ENCODE assay signal across 12 cellular contexts in the genomic region with DNA sequence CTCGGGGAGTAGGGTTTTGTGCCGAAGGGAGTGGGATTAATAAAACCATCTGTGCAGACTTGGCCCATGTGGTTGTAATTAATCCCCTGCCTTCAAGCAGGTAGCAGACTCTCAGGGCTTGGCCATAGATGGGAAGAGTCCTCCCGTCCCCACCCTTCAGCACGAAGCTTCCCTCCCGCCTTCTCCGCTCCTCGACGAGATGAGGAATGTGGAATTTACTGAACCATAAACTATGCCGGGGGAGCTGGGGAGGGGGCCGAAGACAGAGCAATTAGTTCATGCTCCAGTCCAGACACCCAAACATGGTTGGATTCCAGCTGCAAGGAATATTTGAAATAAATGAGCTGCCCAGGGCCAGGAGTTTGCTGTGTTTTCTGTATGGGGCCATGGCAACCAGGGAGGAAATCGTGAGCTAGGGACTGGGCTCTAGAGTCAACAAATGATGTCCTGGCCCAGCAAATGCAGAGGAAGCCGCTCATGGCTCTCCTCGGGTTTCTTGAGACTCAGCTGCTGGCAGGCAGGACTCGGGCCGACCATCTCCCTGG.
DNase-seq lines count a peak whose midpoint lies in the region; ATAC-seq, FAIRE-seq and TF ChIP-seq lines count a peak whose summit lies in the region.
"Had no signal": no experiment of that assay in that cellular context is flagged by ENCODE, and none has a peak within 500 bp of the region (broad histone marks: within the 10 kb centered on the region; RNA-seq: fewer than 3 reads in every experiment).

No MANE protein-coding gene starts in this region.

- no peak overlapping the region for H2BK5ac ChIP-seq in H1 (ENCODE audit: low read depth, low read length)

- H2BK15ac ChIP-seq in H1 (ENCODE audit: low read length) = no peak overlapping the region

- 86% methylated on average over 14 of the region's 15 CpGs; no CpG with 5 or more reads in 1 of the 2 experiments for WGBS in H1 (ENCODE audit: extremely low coverage in 1 of 2, insufficient coverage in 1 of 2, insufficient read length in 1 of 2, insufficient replicate concordance in 2 of 2, low coverage in 1 of 2, low lambda C conversion rate in 2 of 2, missing lambda C conversion rate in 1 of 2), 2 experiments

- H3K27me3 Mint-ChIP-seq in activated CD4-positive, alpha-beta T cell treated with anti-CD3 and anti-CD28 coated beads for 36 hours = no peaks in the 10 kb centered on the region

- ATAC-seq in lower lobe of right lung (peak; percentile 63 to 66), HG03097 (IDR thresholded peaks at IDR 0.05; ENCODE audit: low FRiP score, unreplicated experiment) (no peak)
- no peak for ATAC-seq in activated CD4-positive, alpha-beta T cell treated with anti-CD3 and anti-CD28 coated beads for 36 hours

- H4K91ac ChIP-seq in H1 (replicated peaks; ENCODE audit: insufficient read length, low read length) = no peak overlapping the region

- H2BK20ac ChIP-seq in H1 (ENCODE audit: low read length) = no peak overlapping the region

- no peak overlapping the region for H3K9ac ChIP-seq in H1 (replicated peaks in 1 of 4; ENCODE audit: extremely low read depth in 1 of 4, low read depth in 3 of 4, low read length in 3 of 4)

- H3K79me1 ChIP-seq in H1 (ENCODE audit: low read depth, low read length) = no peaks in the 10 kb centered on the region

- no peak for FAIRE-seq in H1 (lab: Jason Lieb, UNC)

- H3K9me3 Mint-ChIP-seq in activated CD4-positive, alpha-beta T cell treated with anti-CD3 and anti-CD28 coated beads for 36 hours (ENCODE audit: low read depth) = no peaks in the 10 kb centered on the region
- H3K9me3 Mint-ChIP-seq: T-helper 1 cell treated with Interleukin-12 subunit alpha and Interleukin-12 subunit beta and Interleukin-4 antibody, amounts not matched to agents 30 μg/mL and 1 μg/mL, for 36 hours had no signal

- no peak overlapping the region for H3K4ac ChIP-seq in H1 (replicated peaks; ENCODE audit: insufficient read length, low read depth, low read length)

- H3K27me3 ChIP-seq in H1 (replicated peaks in 1 of 4; ENCODE audit: control insufficient read depth in 3 of 4, extremely low read depth in 1 of 4, insufficient read depth in 3 of 4, low read length in 3 of 4) = no peaks in the 10 kb centered on the region
- H3K27me3 ChIP-seq in lower lobe of right lung (ENCODE audit: low read depth) = no peaks in the 10 kb centered on the region

- no peak overlapping the region for H2BK12ac ChIP-seq in H1 (ENCODE audit: low read depth, low read length)

- no peak overlapping the region for H2AFZ ChIP-seq in H1 (ENCODE audit: low read length)

- H4K8ac ChIP-seq in H1 (ENCODE audit: extremely low read depth, insufficient read depth, low read length) = no peak overlapping the region

- no peaks in the 10 kb centered on the region for H3K79me2 ChIP-seq in H1 (ENCODE audit: control insufficient read depth in 1 of 2, insufficient read depth in 2 of 2, low read length in 2 of 2)

- no peak overlapping the region for H3K27ac Mint-ChIP-seq in activated CD4-positive, alpha-beta T cell treated with anti-CD3 and anti-CD28 coated beads for 36 hours
- H3K27ac Mint-ChIP-seq: T-helper 1 cell treated with Interleukin-12 subunit alpha and Interleukin-12 subunit beta and Interleukin-4 antibody, amounts not matched to agents 30 μg/mL and 1 μg/mL, for 36 hours had no signal

- DNase-seq in H1 (ENCODE audit: low read depth in 1 of 2, low spot score in 2 of 2) (no peak), lower lobe of right lung (no peak), substantia nigra (lab: John Stamatoyannopoulos, UW) (no peak)
- no peak for DNase-seq in activated CD4-positive, alpha-beta T cell treated with anti-CD3 and anti-CD28 coated beads for 36 hours
- DNase-seq in activated T-cell treated with anti-CD3 and anti-CD28 coated beads, Interleukin-2, amount 50 U/mL, for 1 hour = no peak
- no peak for DNase-seq in activated T-cell treated with anti-CD3 and anti-CD28 coated beads, Interleukin-2, amount 50 U/mL, for 48 hours
- DNase-seq: midbrain; MM.1S; stimulated activated naive CD4-positive, alpha-beta T cell treated with Interleukin-2 at 50 U/mL for 16 hours had no signal

- no peak for TF ChIP-seq CTCF in H1 (IDR thresholded peaks at IDR 0.05; ENCODE audit: control extremely low read depth in 1 of 3, insufficient read depth in 1 of 3, low read depth in 1 of 3, low read length in 3 of 3)
- TF ChIP-seq CTCF in lower lobe of right lung (IDR thresholded peaks at IDR 0.05) = no peak

- H3K4me3 ChIP-seq in H1 (ENCODE audit: extremely low read depth in 1 of 4, insufficient read depth in 2 of 4, low read depth in 3 of 4, low read length in 4 of 4) = no peak overlapping the region
- H3K4me3 ChIP-seq in lower lobe of right lung = no peak overlapping the region

- no peak overlapping the region for H3K27ac ChIP-seq in H1 (ENCODE audit: low read depth, low read length)
- peak overlapping the region; percentile 62 for H3K27ac ChIP-seq in lower lobe of right lung
- H3K27ac ChIP-seq in substantia nigra (ENCODE audit: low read depth, low read length, poor library complexity, severe bottlenecking) = peak overlapping the region; percentile 45

- TF ChIP-seq EP300 in Ishikawa (IDR thresholded peaks at IDR 0.05; ENCODE audit: borderline replicate concordance) (no peak), H1 (IDR thresholded peaks at IDR 0.05; ENCODE audit: borderline replicate concordance in 1 of 2, low read depth in 2 of 2, low read length in 2 of 2) (no peak)

- H3K14ac ChIP-seq in H1 (ENCODE audit: insufficient read length) = no peak overlapping the region

- H3K4me3 Mint-ChIP-seq in activated CD4-positive, alpha-beta T cell treated with anti-CD3 and anti-CD28 coated beads for 36 hours = no peak overlapping the region
- H3K4me3 Mint-ChIP-seq: T-helper 1 cell treated with Interleukin-12 subunit alpha and Interleukin-12 subunit beta and Interleukin-4 antibody, amounts not matched to agents 30 μg/mL and 1 μg/mL, for 36 hours had no signal

- H3K18ac ChIP-seq in H1 (ENCODE audit: extremely low read depth, low read length) = no peak overlapping the region

- H3K4me2 ChIP-seq in H1 (ENCODE audit: insufficient read depth in 1 of 2, low read depth in 2 of 2, low read length in 2 of 2) = no peak overlapping the region

- no peak overlapping the region for H2BK120ac ChIP-seq in H1 (replicated peaks; ENCODE audit: low read depth, low read length)

- no peak overlapping the region for H3K56ac ChIP-seq in H1 (replicated peaks; ENCODE audit: insufficient read length, low read depth, low read length)

- H2AK5ac ChIP-seq in H1 (ENCODE audit: low read depth, low read length) = no peak overlapping the region

- H3K36me3 Mint-ChIP-seq in activated CD4-positive, alpha-beta T cell treated with anti-CD3 and anti-CD28 coated beads for 36 hours (ENCODE audit: low read depth) = no peaks in the 10 kb centered on the region

- TF ChIP-seq RAD21 in Ishikawa (IDR thresholded peaks at IDR 0.05; ENCODE audit: low read depth) = no peak
- TF ChIP-seq RAD21 in H1 (IDR thresholded peaks at IDR 0.05 in 1 of 2, conservative IDR thresholded peaks at IDR 0.05 in 1 of 2; ENCODE audit: low read depth in 2 of 2, low read length in 2 of 2) = no peak

- CTCF ChIA-PET in H1 (lab: Charles Lee; ENCODE audit: partially characterized antibody) = interaction anchor here (1.2 to 3.7 kb wide), 4 partner anchors 8 to 28 kb away, joined by 3 to 10 read pairs (median 8); no protein-coding TSS in a partner anchor
- CTCF ChIA-PET in activated CD4-positive, alpha-beta T cell treated with anti-CD3 and anti-CD28 coated beads for 36 hours (lab: Charles Lee) = interaction anchor here (0.8 to 2.2 kb wide), 4 partner anchors 8 to 85 kb away, joined by 3 to 7 read pairs (median 4); no protein-coding TSS in a partner anchor

- H3K4me1 ChIP-seq in H1 (replicated peaks in 1 of 4; ENCODE audit: control insufficient read depth in 3 of 4, insufficient read depth in 4 of 4, low read length in 3 of 4) (no peaks in the 10 kb centered on the region; a peak in 2 of 7 replicates), lower lobe of right lung (peaks cover 53% of the 10 kb centered on the region)

- POLR2A ChIA-PET in H1 (lab: Charles Lee; ENCODE audit: partially characterized antibody) = no interaction called here
- POLR2A ChIA-PET in activated CD4-positive, alpha-beta T cell treated with anti-CD3 and anti-CD28 coated beads for 36 hours (lab: Charles Lee) = interaction anchor here (0.6 kb wide), 1 partner anchor 34 kb away, joined by 6 read pairs; no protein-coding TSS in a partner anchor

- H3K36me3 ChIP-seq in H1 (ENCODE audit: control insufficient read depth in 2 of 4, insufficient read depth in 4 of 4, low read length in 3 of 4) = no peaks in the 10 kb centered on the region
- peaks cover 17% of the 10 kb centered on the region for H3K36me3 ChIP-seq in lower lobe of right lung

- no peaks in the 10 kb centered on the region for H4K20me1 ChIP-seq in H1 (replicated peaks in 1 of 2; ENCODE audit: control insufficient read depth in 1 of 2, insufficient read depth in 2 of 2, low read length in 2 of 2)

- no peak overlapping the region for H3K23ac ChIP-seq in H1 (ENCODE audit: insufficient read length)

- no peaks in the 10 kb centered on the region for H3K9me3 ChIP-seq in H1 (ENCODE audit: insufficient read depth in 2 of 2, low read depth in 1 of 2, low read length in 1 of 2)
- no peaks in the 10 kb centered on the region for H3K9me3 ChIP-seq in lower lobe of right lung

- no peak overlapping the region for H4K5ac ChIP-seq in H1 (ENCODE audit: insufficient read length, low read depth, low read length)

- H3K4me1 Mint-ChIP-seq in activated CD4-positive, alpha-beta T cell treated with anti-CD3 and anti-CD28 coated beads for 36 hours = peaks cover 13% of the 10 kb centered on the region

- no peak for TF ChIP-seq POLR2A in H1 (IDR thresholded peaks at IDR 0.05; ENCODE audit: control extremely low read depth in 1 of 2, low read depth in 2 of 2, low read length in 2 of 2)

- intact Hi-C loops in lower lobe of right lung (cut with DNase I) = no loop called here
- intact Hi-C loops in activated CD4-positive, alpha-beta T cell treated with anti-CD3 and anti-CD28 coated beads for 36 hours (cut with DNase I, micrococcal nuclease) = no loop called here

- H3K23me2 ChIP-seq in H1 (ENCODE audit: low read depth, low read length) = no peaks in the 10 kb centered on the region; the same call in 1 of the 2 replicates

TF ChIP-seq in Ishikawa, 13 proteins besides CTCF, POLR2A, EP300 and RAD21 (continues in another document):
- TF ChIP-seq, protein P1, sequence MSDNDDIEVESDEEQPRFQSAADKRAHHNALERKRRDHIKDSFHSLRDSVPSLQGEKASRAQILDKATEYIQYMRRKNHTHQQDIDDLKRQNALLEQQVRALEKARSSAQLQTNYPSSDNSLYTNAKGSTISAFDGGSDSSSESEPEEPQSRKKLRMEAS (IDR thresholded peaks at IDR 0.05) = peak; percentile 53; the same call in 1 of the 2 replicates
- 0 out of 2 replicates have a peak, but pooled peaks have one; percentile 6 for TF ChIP-seq TEAD4 (IDR thresholded peaks at IDR 0.05)

TF ChIP-seq in H1, 55 proteins besides CTCF, POLR2A, EP300 and RAD21 (continues in another document):
- TF ChIP-seq E2F6 (IDR thresholded peaks at IDR 0.05) = peak; percentile 59; the same call in 1 of the 2 replicates

Comparison
In these comparisons a context has a peak if more than half of its experiments do, and no peak if none do; other contexts are left out.
1. ATAC-seq: peak in lower lobe of right lung (2 of 2); none in activated CD4-positive, alpha-beta T cell treated with anti-CD3 and anti-CD28 coated beads for 36 hours (single experiment) and HG03097 (single experiment).